ENCODE assay signal across 23 cellular contexts in the genomic region with DNA sequence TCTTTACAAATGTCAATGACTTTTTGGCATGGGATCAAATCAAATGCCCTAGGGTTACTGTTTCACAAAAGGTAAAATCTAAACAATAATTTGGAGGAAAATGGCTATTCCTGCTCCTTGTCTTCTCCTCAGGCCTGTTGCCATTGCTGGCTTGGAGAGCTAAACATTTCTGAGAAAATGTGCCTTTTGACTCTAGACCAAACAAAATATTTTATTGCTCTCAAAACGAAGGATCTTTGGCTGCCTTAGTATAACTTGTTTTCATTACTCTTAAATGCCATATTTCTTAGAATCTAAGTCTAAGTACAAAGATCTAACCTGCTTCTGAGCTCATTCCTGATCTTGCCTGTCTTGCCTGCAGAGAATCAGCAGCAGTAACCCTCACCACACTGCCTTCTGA.
"Had no signal": no experiment of that assay in that cellular context is flagged by ENCODE, and none has a peak within 500 bp of the region (broad histone marks: within the 10 kb centered on the region; RNA-seq: fewer than 3 reads in every experiment).

No MANE protein-coding gene starts in this region.

- H3K4me3 ChIP-seq: adrenal gland, K562 had no signal

- H3K27ac Mint-ChIP-seq: activated CD8-positive, alpha-beta T cell treated with anti-CD3 and anti-CD28 coated beads for 36 hours; activated naive CD8-positive, alpha-beta T cell treated with anti-CD3 and anti-CD28 coated beads, Interleukin-2, amount 10 ng/mL, durations not matched to agents 7 days and 5 days; activated T-cell treated with anti-CD3 and anti-CD28 coated beads, Interleukin-2, amount 50 U/mL, for 72 hours; activated T-helper 2 cell treated with anti-CD3 and anti-CD28 coated beads, Interferon-gamma antibody, Interleukin-2, Interleukin-4, amounts not matched to agents 10 μg/mL and 5 μg/mL and 100 μg/mL, durations not matched to agents 14 hours and 24 hours and 36 hours; T-helper 1 cell treated with Interleukin-12 subunit alpha and Interleukin-12 subunit beta and Interleukin-4 antibody, amounts not matched to agents 30 μg/mL and 1 μg/mL, for 36 hours had no signal

- H3K9me3 Mint-ChIP-seq: activated CD8-positive, alpha-beta T cell treated with anti-CD3 and anti-CD28 coated beads for 36 hours; activated T-cell treated with anti-CD3 and anti-CD28 coated beads, Interleukin-2, amount 50 U/mL, for 72 hours; activated T-helper 2 cell treated with anti-CD3 and anti-CD28 coated beads, Interferon-gamma antibody, Interleukin-2, Interleukin-4, amounts not matched to agents 10 μg/mL and 5 μg/mL and 100 μg/mL, durations not matched to agents 14 hours and 24 hours and 36 hours; brain; T-helper 1 cell treated with Interleukin-12 subunit alpha and Interleukin-12 subunit beta and Interleukin-4 antibody, amounts not matched to agents 30 μg/mL and 1 μg/mL, for 36 hours had no signal

- H3K9me3 ChIP-seq: adrenal gland, ascending aorta had no signal

- DNase-seq: activated CD4-positive, alpha-beta T cell treated with anti-CD3 and anti-CD28 coated beads for 4 hours; activated CD8-positive, alpha-beta memory T cell treated with anti-CD3 and anti-CD28 coated beads, Interleukin-2, amount 50 U/mL, for 4 hours; activated CD8-positive, alpha-beta T cell treated with anti-CD3 and anti-CD28 coated beads for 36 hours; activated naive CD4-positive, alpha-beta T cell treated with anti-CD3 and anti-CD28 coated beads, Interleukin-2, amount 50 U/mL, for 16 hours; activated naive CD8-positive, alpha-beta T cell treated with anti-CD3 and anti-CD28 coated beads, Interleukin-2, amount 10 ng/mL, durations not matched to agents 7 days and 5 days; activated T-cell treated with anti-CD3 and anti-CD28 coated beads, Interleukin-2, amount 50 U/mL, for 72 hours; adrenal gland; Kasumi-1; NCI-H1105 treated with DMSO at 0.1 percent for 48 hours; NCI-H1436 treated with DMSO at 0.1 percent for 48 hours; NCI-H187; NCI-H2081; NCI-H510A treated with DMSO at 0.1 percent for 48 hours; NCI-H69; PC-3; SHP77 treated with DMSO at 0.1 percent for 48 hours had no signal

- H3K4me1 ChIP-seq: adrenal gland had no signal

- H3K27me3 ChIP-seq: adrenal gland, ascending aorta had no signal

- ATAC-seq: activated CD4-positive, CD25-positive, alpha-beta regulatory T cell treated with anti-CD3 and anti-CD28 coated beads, Interleukin-2, amount 50 U/mL, for 24 hours; activated CD8-positive, alpha-beta T cell treated with anti-CD3 and anti-CD28 coated beads for 36 hours; activated T-cell treated with anti-CD3 and anti-CD28 coated beads, Interleukin-2, amount 50 U/mL, for 72 hours; K562; PC-3 had no signal

- H3K27ac ChIP-seq: adrenal gland had no signal

- H3K27me3 Mint-ChIP-seq: activated CD8-positive, alpha-beta T cell treated with anti-CD3 and anti-CD28 coated beads for 36 hours; activated naive CD8-positive, alpha-beta T cell treated with anti-CD3 and anti-CD28 coated beads, Interleukin-2, amount 10 ng/mL, durations not matched to agents 7 days and 5 days; brain; central memory CD8-positive, alpha-beta T cell had no signal

- H3K36me3 ChIP-seq: adrenal gland, ascending aorta had no signal

- H3K4me3 Mint-ChIP-seq: activated CD8-positive, alpha-beta T cell treated with anti-CD3 and anti-CD28 coated beads for 36 hours; activated naive CD8-positive, alpha-beta T cell treated with anti-CD3 and anti-CD28 coated beads, Interleukin-2, amount 10 ng/mL, durations not matched to agents 7 days and 5 days; activated T-cell treated with anti-CD3 and anti-CD28 coated beads, Interleukin-2, amount 50 U/mL, for 72 hours; brain; central memory CD8-positive, alpha-beta T cell; T-helper 1 cell treated with Interleukin-12 subunit alpha and Interleukin-12 subunit beta and Interleukin-4 antibody, amounts not matched to agents 30 μg/mL and 1 μg/mL, for 36 hours had no signal

- H3K36me3 Mint-ChIP-seq: activated naive CD8-positive, alpha-beta T cell treated with anti-CD3 and anti-CD28 coated beads, Interleukin-2, amount 10 ng/mL, durations not matched to agents 7 days and 5 days had no signal

- H3K4me1 Mint-ChIP-seq: activated naive CD8-positive, alpha-beta T cell treated with anti-CD3 and anti-CD28 coated beads, Interleukin-2, amount 10 ng/mL, durations not matched to agents 7 days and 5 days; brain; central memory CD8-positive, alpha-beta T cell had no signal
